ENCODE assay signal across 25 cellular contexts in the genomic region with DNA sequence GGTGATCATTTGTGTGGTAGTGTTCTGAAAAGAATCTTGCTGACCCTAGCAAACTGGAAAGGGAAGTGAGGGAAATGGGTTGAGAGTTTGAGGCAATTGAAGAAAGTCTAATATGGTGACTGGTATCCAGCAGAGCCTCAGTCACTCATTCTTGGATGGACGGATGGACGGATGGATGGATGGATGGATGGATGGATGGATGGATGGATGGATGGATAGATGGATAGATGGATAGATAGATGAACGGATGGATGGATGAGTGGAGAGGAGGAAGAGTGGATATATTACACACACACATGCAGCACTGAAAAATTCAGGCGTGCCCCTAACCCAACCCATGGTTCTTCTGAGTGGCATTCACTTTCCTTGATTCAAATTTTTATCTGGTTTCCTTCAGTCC.
"Had no signal": no experiment of that assay in that cellular context is flagged by ENCODE, and none has a peak within 500 bp of the region (broad histone marks: within the 10 kb centered on the region; RNA-seq: fewer than 3 reads in every experiment).

No MANE protein-coding gene starts in this region.

- H3K4me1 ChIP-seq: gastroesophageal sphincter, pancreas, psoas muscle, right atrium auricular region, uterus had no signal

- H3K4me3 ChIP-seq: gastroesophageal sphincter, pancreas, psoas muscle, right atrium auricular region, thoracic aorta, uterus had no signal

- H3K27me3 ChIP-seq: pancreas, right atrium auricular region, uterus had no signal

- H3K27me3 Mint-ChIP-seq: activated CD4-positive, alpha-beta memory T cell treated with anti-CD3 and anti-CD28 coated beads, Interleukin-2, amount 10 ng/mL, durations not matched to agents 7 days and 5 days; activated CD4-positive, alpha-beta T cell treated with anti-CD3 and anti-CD28 coated beads, Interleukin-2, amount 10 ng/mL, durations not matched to agents 7 days and 5 days had no signal

- H3K27ac ChIP-seq: gastroesophageal sphincter, pancreas, psoas muscle, right atrium auricular region, thoracic aorta, uterus had no signal

- H3K36me3 ChIP-seq: gastroesophageal sphincter, pancreas, right atrium auricular region, thoracic aorta, uterus had no signal

- H3K27ac Mint-ChIP-seq: activated CD4-positive, alpha-beta memory T cell treated with anti-CD3 and anti-CD28 coated beads, Interleukin-2, amount 10 ng/mL, durations not matched to agents 7 days and 5 days; activated CD4-positive, alpha-beta T cell treated with anti-CD3 and anti-CD28 coated beads, Interleukin-2, amount 10 ng/mL, durations not matched to agents 7 days and 5 days; activated T-cell treated with anti-CD3 and anti-CD28 coated beads, Interleukin-2, amount 50 U/mL, for 24 hours; activated T-helper 17 cell treated with anti-CD3 and anti-CD28 coated beads, Interleukin-2, amount 50 U/mL, for 72 hours; type B pancreatic cell had no signal

- ATAC-seq: activated T-helper 17 cell treated with anti-CD3 and anti-CD28 coated beads, Interleukin-2, amount 50 U/mL, for 72 hours; gastroesophageal sphincter; left cardiac atrium; left ventricle myocardium superior; pancreas; psoas muscle; stimulated activated naive CD8-positive, alpha-beta T cell treated with anti-CD3 and anti-CD28 coated beads, Interleukin-15, Interleukin-2, amounts not matched to agents 100 U/mL and 50 U/mL, for 24 hours had no signal

- H3K4me3 Mint-ChIP-seq: activated CD4-positive, alpha-beta memory T cell treated with anti-CD3 and anti-CD28 coated beads, Interleukin-2, amount 10 ng/mL, durations not matched to agents 7 days and 5 days; activated CD4-positive, alpha-beta T cell treated with anti-CD3 and anti-CD28 coated beads, Interleukin-2, amount 10 ng/mL, durations not matched to agents 7 days and 5 days; activated T-cell treated with anti-CD3 and anti-CD28 coated beads, Interleukin-2, amount 50 U/mL, for 24 hours; activated T-helper 17 cell treated with anti-CD3 and anti-CD28 coated beads, Interleukin-2, amount 50 U/mL, for 72 hours; type B pancreatic cell had no signal

- H3K9me3 ChIP-seq: gastroesophageal sphincter, pancreas, psoas muscle, thoracic aorta, uterus had no signal

- DNase-seq: activated CD4-positive, alpha-beta memory T cell treated with anti-CD3 and anti-CD28 coated beads, Interleukin-2, amount 10 ng/mL, durations not matched to agents 7 days and 5 days; activated CD4-positive, alpha-beta T cell treated with anti-CD3 and anti-CD28 coated beads for 1 hour; activated CD4-positive, alpha-beta T cell treated with anti-CD3 and anti-CD28 coated beads, Interleukin-2, amount 10 ng/mL, durations not matched to agents 7 days and 5 days; activated CD8-positive, alpha-beta memory T cell treated with anti-CD3 and anti-CD28 coated beads, Interleukin-2, amount 50 U/mL, for 48 hours; activated gamma-delta T cell treated with Interleukin-2 at 50 U/mL for 16 hours; activated naive CD4-positive, alpha-beta T cell treated with anti-CD3 and anti-CD28 coated beads, Interleukin-2, amount 50 U/mL, for 16 hours; activated T-cell treated with anti-CD3 and anti-CD28 coated beads, Interleukin-2, amount 50 U/mL, for 24 hours; amygdala; caudate nucleus; cortex of kidney; head of caudate nucleus; hippocampal formation; left cardiac atrium; left ventricle myocardium superior; nucleus accumbens; pancreas; psoas muscle; stimulated activated naive CD8-positive, alpha-beta T cell treated with anti-CD3 and anti-CD28 coated beads, Interleukin-15, Interleukin-2, amounts not matched to agents 100 U/mL and 50 U/mL, for 24 hours; T-helper 2 cell; uterus had no signal
